In the genomic region with DNA sequence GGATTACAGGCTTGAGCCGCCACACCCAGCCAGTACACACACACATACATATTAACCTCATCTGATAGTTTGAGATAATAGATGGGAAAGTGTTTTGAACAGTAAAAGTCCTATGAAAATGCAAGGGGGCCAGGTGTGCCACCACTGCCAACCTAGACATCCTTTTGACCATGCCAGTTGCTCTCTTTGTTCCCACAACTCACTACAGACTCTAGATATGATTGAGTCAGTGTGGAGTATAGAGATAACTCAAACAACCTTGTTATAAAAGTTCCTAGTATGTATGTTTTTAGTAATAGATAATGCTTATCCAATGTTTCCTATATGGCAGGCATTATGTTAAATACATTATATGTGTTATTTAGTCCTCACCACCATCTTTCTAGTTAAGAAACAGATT, we compare ENCODE assay signal across 25 cellular contexts.
A peak's percentile ranks its signal among the peaks of the same experiment; 100 is the strongest.
DNase-seq lines count a peak whose midpoint lies in the region; ATAC-seq and TF ChIP-seq lines count a peak whose summit lies in the region.
"Had no signal": no experiment of that assay in that cellular context is flagged by ENCODE, and none has a peak within 500 bp of the region (broad histone marks: within the 10 kb centered on the region; RNA-seq: fewer than 3 reads in every experiment).

No MANE protein-coding gene starts in this region.

- in situ Hi-C loops in gastrocnemius medialis (cut with MboI; ENCODE audit: low sequenced_read_pairs in 4 of 4): loop anchor here in 1 of 4 donors (25.0 kb wide), 1 partner anchor 177 kb away; no protein-coding TSS in a partner anchor

- H3K9me3 Mint-ChIP-seq in activated CD4-positive, alpha-beta T cell treated with anti-CD3 and anti-CD28 coated beads for 36 hours (ENCODE audit: low read depth): no peaks in the 10 kb centered on the region
- H3K9me3 Mint-ChIP-seq in activated T-helper 17 cell treated with anti-CD3 and anti-CD28 coated beads, Interleukin-2, amount 50 U/mL, for 72 hours: no peaks in the 10 kb centered on the region
- H3K9me3 Mint-ChIP-seq in CD8-positive, alpha-beta memory T cell: no peaks in the 10 kb centered on the region
- H3K9me3 Mint-ChIP-seq: CD4-positive, alpha-beta T cell; CD8-positive, alpha-beta T cell had no signal

- TF ChIP-seq CTCF in osteoblast (IDR thresholded peaks at IDR 0.05; ENCODE audit: extremely low read depth, low read depth, low read length) (no peak), gastrocnemius medialis (IDR thresholded peaks at IDR 0.05 in 4 of 5, conservative IDR thresholded peaks at IDR 0.05 in 1 of 5) (no peak)

- intact Hi-C loops in activated CD4-positive, alpha-beta T cell treated with anti-CD3 and anti-CD28 coated beads for 36 hours (cut with DNase I, micrococcal nuclease): no loop called here
- intact Hi-C loops in gastrocnemius medialis (cut with DNase I; ENCODE audit: low total_unique reads): no loop called here

- POLR2A ChIA-PET in activated CD4-positive, alpha-beta T cell treated with anti-CD3 and anti-CD28 coated beads for 36 hours (lab: Charles Lee): no interaction called here
- POLR2A ChIA-PET in CD8-positive, alpha-beta memory T cell (lab: Charles Lee): no interaction called here

- no peaks in the 10 kb centered on the region for H3K79me2 ChIP-seq in osteoblast (ENCODE audit: insufficient read depth, low read length)

- peaks cover 22% of the 10 kb centered on the region for H3K4me1 Mint-ChIP-seq in activated CD4-positive, alpha-beta T cell treated with anti-CD3 and anti-CD28 coated beads for 36 hours
- peaks cover under 1% of the 10 kb centered on the region for H3K4me1 Mint-ChIP-seq in activated T-helper 17 cell treated with anti-CD3 and anti-CD28 coated beads, Interleukin-2, amount 50 U/mL, for 72 hours
- H3K4me1 Mint-ChIP-seq in CD8-positive, alpha-beta memory T cell: peaks cover 1 to 6% (median 2%) of the 10 kb centered on the region in 3 donors

- no peak overlapping the region for H3K4me3 Mint-ChIP-seq in activated CD4-positive, alpha-beta T cell treated with anti-CD3 and anti-CD28 coated beads for 36 hours
- no peak overlapping the region for H3K4me3 Mint-ChIP-seq in activated T-helper 17 cell treated with anti-CD3 and anti-CD28 coated beads, Interleukin-2, amount 50 U/mL, for 72 hours
- H3K4me3 Mint-ChIP-seq in CD8-positive, alpha-beta memory T cell: no peak overlapping the region
- H3K4me3 Mint-ChIP-seq: B cell; CD4-positive, alpha-beta T cell; CD8-positive, alpha-beta T cell had no signal

- no peak for DNase-seq in activated CD4-positive, alpha-beta T cell treated with anti-CD3 and anti-CD28 coated beads for 36 hours
- no peak for DNase-seq in activated CD4-positive, alpha-beta T cell treated with anti-CD3 and anti-CD28 coated beads for 1 hour
- DNase-seq in osteoblast (ENCODE audit: insufficient read length, low spot score, missing footprints) (peak; percentile 60), gastrocnemius medialis (no peak), NCI-H1105 (lab: John Stamatoyannopoulos, UW) (no peak), NCI-H146 treated with DMSO at 0.1 percent for 48 hours (lab: John Stamatoyannopoulos, UW; ENCODE audit: unreplicated experiment) (no peak)
- DNase-seq in CD8-positive, alpha-beta memory T cell: no peak
- DNase-seq: AML-193; CD4-positive, alpha-beta T cell; CD8-positive, alpha-beta T cell; COR-L47; DMS 273 treated with DMSO at 0.1 percent for 48 hours; DMS153; DMS53; DMS79; DND-41; EL; GDM1 had no signal

- TF ChIP-seq POLR2A in gastrocnemius medialis (IDR thresholded peaks at IDR 0.05): no peak

- H3K36me3 Mint-ChIP-seq in activated CD4-positive, alpha-beta T cell treated with anti-CD3 and anti-CD28 coated beads for 36 hours (ENCODE audit: low read depth): no peaks in the 10 kb centered on the region
- peaks cover 11% of the 10 kb centered on the region for H3K36me3 Mint-ChIP-seq in activated T-helper 17 cell treated with anti-CD3 and anti-CD28 coated beads, Interleukin-2, amount 50 U/mL, for 72 hours (ENCODE audit: low read depth)
- H3K36me3 Mint-ChIP-seq in CD8-positive, alpha-beta memory T cell: peaks cover 0 to 19% (median 3%) of the 10 kb centered on the region in 3 donors

- H2AFZ ChIP-seq in osteoblast (ENCODE audit: low read length): no peak overlapping the region

- peak; percentile 30 for ATAC-seq in activated CD4-positive, alpha-beta T cell treated with anti-CD3 and anti-CD28 coated beads for 36 hours
- peak; percentile 35 for ATAC-seq in activated T-helper 17 cell treated with anti-CD3 and anti-CD28 coated beads, Interleukin-2, amount 50 U/mL, for 72 hours (replicated peaks)
- no peak for ATAC-seq in gastrocnemius medialis
- ATAC-seq: A549; CD8-positive, alpha-beta T cell; GM12878 had no signal

- no peak overlapping the region for H3K4me2 ChIP-seq in osteoblast (ENCODE audit: insufficient read depth, low read length)
- H3K4me2 ChIP-seq: A549; BLaER1 treated with 17β-estradiol and CSF1 and Interleukin-3, amounts not matched to agents 10 nM and 100 nM had no signal

- H3K4me3 ChIP-seq in osteoblast (ENCODE audit: insufficient read depth, low read length) (no peak overlapping the region), gastrocnemius medialis (no peak overlapping the region)
- no peak overlapping the region for H3K4me3 ChIP-seq in CD8-positive, alpha-beta memory T cell (ENCODE audit: low read length)
- H3K4me3 ChIP-seq: A549; BLaER1 treated with 17β-estradiol and CSF1 and Interleukin-3, amounts not matched to agents 10 nM and 100 nM; GM12878 had no signal

- CTCF ChIA-PET in activated CD4-positive, alpha-beta T cell treated with anti-CD3 and anti-CD28 coated beads for 36 hours (lab: Charles Lee): interaction anchor here (0.6 kb wide), 1 partner anchor 10 kb away, joined by 4 read pairs; no protein-coding TSS in a partner anchor
- CTCF ChIA-PET in CD8-positive, alpha-beta memory T cell (lab: Charles Lee): no interaction called here

- H3K27me3 Mint-ChIP-seq in activated CD4-positive, alpha-beta T cell treated with anti-CD3 and anti-CD28 coated beads for 36 hours: no peaks in the 10 kb centered on the region
- H3K27me3 Mint-ChIP-seq in activated T-helper 17 cell treated with anti-CD3 and anti-CD28 coated beads, Interleukin-2, amount 50 U/mL, for 72 hours: no peaks in the 10 kb centered on the region
- no peaks in the 10 kb centered on the region for H3K27me3 Mint-ChIP-seq in CD8-positive, alpha-beta memory T cell
- H3K27me3 Mint-ChIP-seq: B cell; CD4-positive, alpha-beta T cell had no signal

- H3K4me1 ChIP-seq in osteoblast (ENCODE audit: insufficient read depth, low read length): no peaks in the 10 kb centered on the region
- H3K4me1 ChIP-seq in gastrocnemius medialis: peaks cover 30 to 33% of the 10 kb centered on the region in 2 donors
- no peaks in the 10 kb centered on the region for H3K4me1 ChIP-seq in CD8-positive, alpha-beta memory T cell (ENCODE audit: insufficient read depth, low read length)
- H3K4me1 ChIP-seq: A549 had no signal

- no peak overlapping the region for H3K27ac ChIP-seq in osteoblast (ENCODE audit: low read depth, low read length)
- H3K27ac ChIP-seq in gastrocnemius medialis: peak overlapping the region; percentile 74 to 78 (median 76)
- no peak overlapping the region for H3K27ac ChIP-seq in CD8-positive, alpha-beta memory T cell (ENCODE audit: low read depth, low read length)
- H3K27ac ChIP-seq: 22Rv1; A549; BLaER1 treated with 17β-estradiol and CSF1 and Interleukin-3, amounts not matched to agents 10 nM and 100 nM; C4-2B had no signal

- H3K9me3 ChIP-seq in osteoblast (ENCODE audit: low read depth, low read length) (no peaks in the 10 kb centered on the region), gastrocnemius medialis (no peaks in the 10 kb centered on the region)
- H3K9me3 ChIP-seq in CD8-positive, alpha-beta memory T cell (ENCODE audit: low read length): no peaks in the 10 kb centered on the region
- H3K9me3 ChIP-seq: A549; BLaER1 treated with 17β-estradiol and CSF1 and Interleukin-3, amounts not matched to agents 10 nM and 100 nM had no signal

- no peaks in the 10 kb centered on the region for H3K36me3 ChIP-seq in osteoblast (ENCODE audit: insufficient read depth, low read length)
- H3K36me3 ChIP-seq in gastrocnemius medialis: peaks cover 0 to 19% of the 10 kb centered on the region in 2 donors
- no peaks in the 10 kb centered on the region for H3K36me3 ChIP-seq in CD8-positive, alpha-beta memory T cell (ENCODE audit: insufficient read depth, low read length)

- no peaks in the 10 kb centered on the region for H4K20me1 ChIP-seq in osteoblast (ENCODE audit: insufficient read depth, low read length)

- no peaks in the 10 kb centered on the region for H3K27me3 ChIP-seq in osteoblast (ENCODE audit: insufficient read depth, low read length)
- no peaks in the 10 kb centered on the region for H3K27me3 ChIP-seq in gastrocnemius medialis
- no peaks in the 10 kb centered on the region for H3K27me3 ChIP-seq in CD8-positive, alpha-beta memory T cell (ENCODE audit: insufficient read depth, low read length, poor library complexity, severe bottlenecking)
- H3K27me3 ChIP-seq: BLaER1 treated with 17β-estradiol and CSF1 and Interleukin-3, amounts not matched to agents 10 nM and 100 nM had no signal

- no peak overlapping the region for H3K27ac Mint-ChIP-seq in activated CD4-positive, alpha-beta T cell treated with anti-CD3 and anti-CD28 coated beads for 36 hours
- H3K27ac Mint-ChIP-seq in activated T-helper 17 cell treated with anti-CD3 and anti-CD28 coated beads, Interleukin-2, amount 50 U/mL, for 72 hours: no peak overlapping the region
- H3K27ac Mint-ChIP-seq in CD8-positive, alpha-beta memory T cell: peak overlapping the region in 1 of 8 donors; percentile 11
- H3K27ac Mint-ChIP-seq: B cell; CD4-positive, alpha-beta T cell; CD8-positive, alpha-beta T cell had no signal

Comparison
In these comparisons a context has a peak if more than half of its experiments do, and no peak if none do; other contexts are left out.
1. ATAC-seq: peak in activated CD4-positive, alpha-beta T cell treated with anti-CD3 and anti-CD28 coated beads for 36 hours (single experiment) and activated T-helper 17 cell treated with anti-CD3 and anti-CD28 coated beads, Interleukin-2, amount 50 U/mL, for 72 hours (single experiment); none in gastrocnemius medialis (0 of 2).
2. H3K27ac ChIP-seq: peak in gastrocnemius medialis (4 of 4); none in osteoblast (single experiment) and CD8-positive, alpha-beta memory T cell (single experiment).